ENCODE assay signal across 2 cellular contexts in the genomic region with DNA sequence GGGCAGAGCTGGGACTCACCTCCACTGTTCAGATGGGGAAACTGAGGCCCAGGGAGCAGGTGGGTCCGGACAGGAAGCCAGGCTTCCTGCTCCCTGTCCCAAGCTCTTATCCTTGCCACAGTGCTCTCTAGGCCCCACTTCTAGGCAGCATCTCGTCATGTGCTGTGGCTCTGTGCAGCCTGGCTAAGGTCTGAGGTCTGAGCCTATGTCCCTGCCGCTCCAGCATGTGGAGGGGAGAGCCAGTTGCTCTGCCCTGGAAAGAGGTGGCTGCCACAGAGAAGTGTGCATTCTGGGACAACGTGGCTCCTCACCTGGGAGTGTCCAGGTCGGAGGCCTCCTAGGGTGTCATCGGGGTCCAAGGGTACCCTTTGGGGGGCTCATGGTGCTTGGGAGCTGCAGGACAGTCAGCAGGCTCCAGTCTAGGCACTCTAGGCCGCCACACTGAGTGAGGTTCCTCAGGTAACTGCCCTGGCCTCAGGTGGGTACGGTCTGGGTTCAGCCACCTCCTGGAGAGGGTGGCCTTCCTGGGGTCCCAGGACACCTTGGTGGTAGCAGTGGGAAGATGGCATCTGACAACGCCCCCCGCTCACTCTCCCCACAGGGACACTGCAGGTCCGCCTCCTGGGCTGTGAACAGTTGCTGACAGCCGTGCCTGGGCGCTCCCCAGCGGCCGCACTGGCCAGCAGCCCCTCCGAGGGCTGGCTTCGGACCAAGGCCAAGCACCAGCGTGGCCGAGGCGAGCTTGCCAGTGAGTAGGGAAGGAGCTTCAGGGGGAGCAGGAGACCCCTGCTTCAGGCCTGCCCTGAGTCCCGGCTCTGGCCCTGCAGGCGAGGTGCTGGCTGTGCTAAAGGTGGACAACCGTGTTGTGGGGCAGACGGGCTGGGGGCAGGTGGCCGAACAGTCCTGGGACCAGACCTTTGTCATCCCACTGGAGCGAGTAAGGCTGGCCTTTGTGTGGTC.
TF ChIP-seq lines count a peak whose summit lies in the region.

No MANE protein-coding gene starts in this region.

TF ChIP-seq in A549, 52 proteins besides CTCF, POLR2A, EP300 and RAD21:
- TF ChIP-seq USF2 (IDR thresholded peaks at IDR 0.05) = no peak
- TF ChIP-seq KDM1A (IDR thresholded peaks at IDR 0.05; ENCODE audit: low read depth) = no peak
- TF ChIP-seq EHF (CRISPR knock-in tag; IDR thresholded peaks at IDR 0.05) = no peak
- TF ChIP-seq RCOR1 (IDR thresholded peaks at IDR 0.05; ENCODE audit: low read depth, low read length) = no peak
- TF ChIP-seq NPAS2 (CRISPR knock-in tag; IDR thresholded peaks at IDR 0.05; ENCODE audit: borderline replicate concordance) = no peak
- no peak for TF ChIP-seq TP53 (CRISPR knock-in tag; IDR thresholded peaks at IDR 0.05)
- no peak for TF ChIP-seq CHD4 (IDR thresholded peaks at IDR 0.05; ENCODE audit: borderline replicate concordance)
- TF ChIP-seq MAX (IDR thresholded peaks at IDR 0.05) = no peak
- TF ChIP-seq CBX2 (IDR thresholded peaks at IDR 0.05; ENCODE audit: borderline replicate concordance, low read depth) = no peak
- no peak for TF ChIP-seq MAZ (IDR thresholded peaks at IDR 0.05; ENCODE audit: borderline replicate concordance, low read depth, low read length)
- no peak for TF ChIP-seq GATA3 (IDR thresholded peaks at IDR 0.05; ENCODE audit: borderline replicate concordance)
- TF ChIP-seq CEBPB (IDR thresholded peaks at IDR 0.05) = no peak
- TF ChIP-seq KDM5A (IDR thresholded peaks at IDR 0.05) = no peak
- no peak for TF ChIP-seq RARB (CRISPR knock-in tag; IDR thresholded peaks at IDR 0.05)
- TF ChIP-seq JUN (IDR thresholded peaks at IDR 0.05) = no peak
TF ChIP-seq in A549: peak in this region for 0.

TF ChIP-seq in WTC11, 78 proteins besides CTCF, POLR2A, EP300 and RAD21:
- TF ChIP-seq ATF3 (CRISPR knock-in tag; conservative IDR thresholded peaks at IDR 0.05) (no peak), GTF2I (CRISPR knock-in tag; conservative IDR thresholded peaks at IDR 0.05) (no peak), ZNF219 (CRISPR knock-in tag; IDR thresholded peaks at IDR 0.05; ENCODE audit: borderline replicate concordance) (no peak), RELA (CRISPR knock-in tag; IDR thresholded peaks at IDR 0.05; ENCODE audit: borderline replicate concordance) (no peak), NFYB (CRISPR knock-in tag; conservative IDR thresholded peaks at IDR 0.05; ENCODE audit: low read depth) (no peak), SOX15 (CRISPR knock-in tag; IDR thresholded peaks at IDR 0.05) (no peak), AFF4 (CRISPR knock-in tag; IDR thresholded peaks at IDR 0.05; ENCODE audit: borderline replicate concordance) (no peak), MXD4 (CRISPR knock-in tag; IDR thresholded peaks at IDR 0.05; ENCODE audit: borderline replicate concordance) (no peak)
- TF ChIP-seq, protein P1, sequence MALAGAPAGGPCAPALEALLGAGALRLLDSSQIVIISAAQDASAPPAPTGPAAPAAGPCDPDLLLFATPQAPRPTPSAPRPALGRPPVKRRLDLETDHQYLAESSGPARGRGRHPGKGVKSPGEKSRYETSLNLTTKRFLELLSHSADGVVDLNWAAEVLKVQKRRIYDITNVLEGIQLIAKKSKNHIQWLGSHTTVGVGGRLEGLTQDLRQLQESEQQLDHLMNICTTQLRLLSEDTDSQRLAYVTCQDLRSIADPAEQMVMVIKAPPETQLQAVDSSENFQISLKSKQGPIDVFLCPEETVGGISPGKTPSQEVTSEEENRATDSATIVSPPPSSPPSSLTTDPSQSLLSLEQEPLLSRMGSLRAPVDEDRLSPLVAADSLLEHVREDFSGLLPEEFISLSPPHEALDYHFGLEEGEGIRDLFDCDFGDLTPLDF (CRISPR knock-in tag; IDR thresholded peaks at IDR 0.05) = no peak
- TF ChIP-seq, protein P2, sequence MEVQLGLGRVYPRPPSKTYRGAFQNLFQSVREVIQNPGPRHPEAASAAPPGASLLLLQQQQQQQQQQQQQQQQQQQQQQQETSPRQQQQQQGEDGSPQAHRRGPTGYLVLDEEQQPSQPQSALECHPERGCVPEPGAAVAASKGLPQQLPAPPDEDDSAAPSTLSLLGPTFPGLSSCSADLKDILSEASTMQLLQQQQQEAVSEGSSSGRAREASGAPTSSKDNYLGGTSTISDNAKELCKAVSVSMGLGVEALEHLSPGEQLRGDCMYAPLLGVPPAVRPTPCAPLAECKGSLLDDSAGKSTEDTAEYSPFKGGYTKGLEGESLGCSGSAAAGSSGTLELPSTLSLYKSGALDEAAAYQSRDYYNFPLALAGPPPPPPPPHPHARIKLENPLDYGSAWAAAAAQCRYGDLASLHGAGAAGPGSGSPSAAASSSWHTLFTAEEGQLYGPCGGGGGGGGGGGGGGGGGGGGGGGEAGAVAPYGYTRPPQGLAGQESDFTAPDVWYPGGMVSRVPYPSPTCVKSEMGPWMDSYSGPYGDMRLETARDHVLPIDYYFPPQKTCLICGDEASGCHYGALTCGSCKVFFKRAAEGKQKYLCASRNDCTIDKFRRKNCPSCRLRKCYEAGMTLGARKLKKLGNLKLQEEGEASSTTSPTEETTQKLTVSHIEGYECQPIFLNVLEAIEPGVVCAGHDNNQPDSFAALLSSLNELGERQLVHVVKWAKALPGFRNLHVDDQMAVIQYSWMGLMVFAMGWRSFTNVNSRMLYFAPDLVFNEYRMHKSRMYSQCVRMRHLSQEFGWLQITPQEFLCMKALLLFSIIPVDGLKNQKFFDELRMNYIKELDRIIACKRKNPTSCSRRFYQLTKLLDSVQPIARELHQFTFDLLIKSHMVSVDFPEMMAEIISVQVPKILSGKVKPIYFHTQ (CRISPR knock-in tag; IDR thresholded peaks at IDR 0.05) = no peak
- TF ChIP-seq, protein P3, sequence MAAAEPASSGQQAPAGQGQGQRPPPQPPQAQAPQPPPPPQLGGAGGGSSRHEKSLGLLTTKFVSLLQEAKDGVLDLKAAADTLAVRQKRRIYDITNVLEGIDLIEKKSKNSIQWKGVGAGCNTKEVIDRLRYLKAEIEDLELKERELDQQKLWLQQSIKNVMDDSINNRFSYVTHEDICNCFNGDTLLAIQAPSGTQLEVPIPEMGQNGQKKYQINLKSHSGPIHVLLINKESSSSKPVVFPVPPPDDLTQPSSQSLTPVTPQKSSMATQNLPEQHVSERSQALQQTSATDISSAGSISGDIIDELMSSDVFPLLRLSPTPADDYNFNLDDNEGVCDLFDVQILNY (CRISPR knock-in tag; IDR thresholded peaks at IDR 0.05) = no peak
- TF ChIP-seq, protein P4, sequence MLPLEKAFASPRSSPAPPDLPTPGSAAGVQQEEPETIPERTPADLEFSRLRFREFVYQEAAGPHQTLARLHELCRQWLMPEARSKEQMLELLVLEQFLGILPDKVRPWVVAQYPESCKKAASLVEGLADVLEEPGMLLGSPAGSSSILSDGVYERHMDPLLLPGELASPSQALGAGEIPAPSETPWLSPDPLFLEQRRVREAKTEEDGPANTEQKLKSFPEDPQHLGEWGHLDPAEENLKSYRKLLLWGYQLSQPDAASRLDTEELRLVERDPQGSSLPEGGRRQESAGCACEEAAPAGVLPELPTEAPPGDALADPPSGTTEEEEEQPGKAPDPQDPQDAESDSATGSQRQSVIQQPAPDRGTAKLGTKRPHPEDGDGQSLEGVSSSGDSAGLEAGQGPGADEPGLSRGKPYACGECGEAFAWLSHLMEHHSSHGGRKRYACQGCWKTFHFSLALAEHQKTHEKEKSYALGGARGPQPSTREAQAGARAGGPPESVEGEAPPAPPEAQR (CRISPR knock-in tag; IDR thresholded peaks at IDR 0.05) = no peak
TF ChIP-seq in WTC11: peak in this region for 0.
